10 cellular contexts compared by ENCODE assay signal in genomic region chr13:41546372-41547252, GRCh38.
DNase-seq lines count a peak whose midpoint lies in the region; ATAC-seq and TF ChIP-seq lines count a peak whose summit lies in the region.
"Had no signal": no experiment of that assay in that cellular context is flagged by ENCODE, and none has a peak within 500 bp of the region (broad histone marks: within the 10 kb centered on the region; RNA-seq: fewer than 3 reads in every experiment).

No MANE protein-coding gene starts in this region.

- intact Hi-C loops in tibial artery (cut with DNase I; ENCODE audit: low total_unique reads) = no loop called here

- peak overlapping the region in 1 of 2 donors; percentile 56 for H3K27ac Mint-ChIP-seq in activated naive CD4-positive, alpha-beta T cell treated with anti-CD3 and anti-CD28 coated beads, Interleukin-2, amount 50 U/mL, for 72 hours
- no peak overlapping the region for H3K27ac Mint-ChIP-seq in effector memory CD8-positive, alpha-beta T cell
- H3K27ac Mint-ChIP-seq: activated naive CD8-positive, alpha-beta T cell treated with anti-CD3 and anti-CD28 coated beads, Interleukin-2, amount 10 ng/mL, durations not matched to agents 7 days and 5 days had no signal

- ATAC-seq in activated naive CD4-positive, alpha-beta T cell treated with anti-CD3 and anti-CD28 coated beads, Interleukin-2, amount 50 U/mL, for 72 hours = peak; percentile 83 to 90
- ATAC-seq in effector memory CD8-positive, alpha-beta T cell (replicated peaks) = no peak
- no peak for ATAC-seq in GM18861 (IDR thresholded peaks at IDR 0.05; ENCODE audit: unreplicated experiment)
- ATAC-seq in GM18858 (IDR thresholded peaks at IDR 0.05; ENCODE audit: unreplicated experiment) = no peak
- ATAC-seq: left colon had no signal

- no peak for TF ChIP-seq CTCF in kidney epithelial cell (IDR thresholded peaks at IDR 0.05; ENCODE audit: insufficient read depth, low read length, poor library complexity, severe bottlenecking)
- no peak for TF ChIP-seq CTCF in tibial artery (IDR thresholded peaks at IDR 0.05)

- no peaks in the 10 kb centered on the region for H3K9me3 ChIP-seq in tibial artery

- H3K4me3 Mint-ChIP-seq in effector memory CD8-positive, alpha-beta T cell = no peak overlapping the region
- H3K4me3 Mint-ChIP-seq: activated naive CD8-positive, alpha-beta T cell treated with anti-CD3 and anti-CD28 coated beads, Interleukin-2, amount 10 ng/mL, durations not matched to agents 7 days and 5 days had no signal

- H3K4me3 ChIP-seq in kidney epithelial cell (ENCODE audit: low read depth, low read length) (no peak overlapping the region), tibial artery (peak overlapping the region in 1 of 2 donors; percentile 19)

- peaks cover 0 to 3% of the 10 kb centered on the region in 2 donors for H3K4me1 Mint-ChIP-seq in effector memory CD8-positive, alpha-beta T cell (ENCODE audit: low read depth in 2 of 2)

- peaks cover 5 to 11% of the 10 kb centered on the region in 2 donors for H3K9me3 Mint-ChIP-seq in activated naive CD4-positive, alpha-beta T cell treated with anti-CD3 and anti-CD28 coated beads, Interleukin-2, amount 50 U/mL, for 72 hours
- no peaks in the 10 kb centered on the region for H3K9me3 Mint-ChIP-seq in effector memory CD8-positive, alpha-beta T cell
- H3K9me3 Mint-ChIP-seq: activated naive CD8-positive, alpha-beta T cell treated with anti-CD3 and anti-CD28 coated beads, Interleukin-2, amount 10 ng/mL, durations not matched to agents 7 days and 5 days had no signal

- peaks cover 8 to 19% of the 10 kb centered on the region in 2 donors for H3K36me3 Mint-ChIP-seq in activated naive CD4-positive, alpha-beta T cell treated with anti-CD3 and anti-CD28 coated beads, Interleukin-2, amount 50 U/mL, for 72 hours
- peaks cover 3% of the 10 kb centered on the region for H3K36me3 Mint-ChIP-seq in effector memory CD8-positive, alpha-beta T cell (ENCODE audit: insufficient read depth)
- H3K36me3 Mint-ChIP-seq: activated naive CD8-positive, alpha-beta T cell treated with anti-CD3 and anti-CD28 coated beads, Interleukin-2, amount 10 ng/mL, durations not matched to agents 7 days and 5 days had no signal

- H3K27me3 Mint-ChIP-seq in effector memory CD8-positive, alpha-beta T cell = peaks cover 11 to 14% of the 10 kb centered on the region in 2 donors
- H3K27me3 Mint-ChIP-seq: activated naive CD8-positive, alpha-beta T cell treated with anti-CD3 and anti-CD28 coated beads, Interleukin-2, amount 10 ng/mL, durations not matched to agents 7 days and 5 days had no signal

- DNase-seq in activated naive CD4-positive, alpha-beta T cell treated with anti-CD3 and anti-CD28 coated beads, Interleukin-2, amount 50 U/mL, for 72 hours (ENCODE audit: low spot score in 2 of 2) = no peak
- no peak for DNase-seq in activated naive CD4-positive, alpha-beta T cell treated with Interleukin-2 at 50 U/mL for 16 hours
- peak; percentile 57 for DNase-seq in amniotic stem cell (lab: John Stamatoyannopoulos, UW)
- peak; percentile 71 for DNase-seq in kidney epithelial cell (ENCODE audit: low read depth)
- no peak for DNase-seq in tibial artery
- DNase-seq in effector memory CD8-positive, alpha-beta T cell = no peak
- DNase-seq: activated naive CD8-positive, alpha-beta T cell treated with anti-CD3 and anti-CD28 coated beads, Interleukin-2, amount 10 ng/mL, durations not matched to agents 7 days and 5 days; left colon had no signal

- H3K27me3 ChIP-seq in kidney epithelial cell (ENCODE audit: control insufficient read depth, insufficient read depth, low read length) = no peaks in the 10 kb centered on the region
- H3K27me3 ChIP-seq in tibial artery = peaks cover 0 to 5% of the 10 kb centered on the region in 2 donors

- peaks cover 0 to 23% (median 18%) of the 10 kb centered on the region in 4 donors for H3K4me1 ChIP-seq in tibial artery

- H3K36me3 ChIP-seq in kidney epithelial cell (ENCODE audit: control insufficient read depth, insufficient read depth, low read length) (no peaks in the 10 kb centered on the region), tibial artery (no peaks in the 10 kb centered on the region)

- peak overlapping the region; percentile 73 to 74 for H3K27ac ChIP-seq in tibial artery

Comparison
In these comparisons a context has a peak if more than half of its experiments do, and no peak if none do; other contexts are left out.
1. ATAC-seq: peak in activated naive CD4-positive, alpha-beta T cell treated with anti-CD3 and anti-CD28 coated beads, Interleukin-2, amount 50 U/mL, for 72 hours (2 of 2); none in effector memory CD8-positive, alpha-beta T cell (single experiment), GM18861 (single experiment) and GM18858 (single experiment).
2. DNase-seq: peak in amniotic stem cell (single experiment) and kidney epithelial cell (single experiment); none in activated naive CD4-positive, alpha-beta T cell treated with anti-CD3 and anti-CD28 coated beads, Interleukin-2, amount 50 U/mL, for 72 hours (0 of 2), activated naive CD4-positive, alpha-beta T cell treated with Interleukin-2 at 50 U/mL for 16 hours (single experiment), tibial artery (0 of 2) and effector memory CD8-positive, alpha-beta T cell (0 of 3).